8 cellular contexts compared by ENCODE assay signal in the genomic region with DNA sequence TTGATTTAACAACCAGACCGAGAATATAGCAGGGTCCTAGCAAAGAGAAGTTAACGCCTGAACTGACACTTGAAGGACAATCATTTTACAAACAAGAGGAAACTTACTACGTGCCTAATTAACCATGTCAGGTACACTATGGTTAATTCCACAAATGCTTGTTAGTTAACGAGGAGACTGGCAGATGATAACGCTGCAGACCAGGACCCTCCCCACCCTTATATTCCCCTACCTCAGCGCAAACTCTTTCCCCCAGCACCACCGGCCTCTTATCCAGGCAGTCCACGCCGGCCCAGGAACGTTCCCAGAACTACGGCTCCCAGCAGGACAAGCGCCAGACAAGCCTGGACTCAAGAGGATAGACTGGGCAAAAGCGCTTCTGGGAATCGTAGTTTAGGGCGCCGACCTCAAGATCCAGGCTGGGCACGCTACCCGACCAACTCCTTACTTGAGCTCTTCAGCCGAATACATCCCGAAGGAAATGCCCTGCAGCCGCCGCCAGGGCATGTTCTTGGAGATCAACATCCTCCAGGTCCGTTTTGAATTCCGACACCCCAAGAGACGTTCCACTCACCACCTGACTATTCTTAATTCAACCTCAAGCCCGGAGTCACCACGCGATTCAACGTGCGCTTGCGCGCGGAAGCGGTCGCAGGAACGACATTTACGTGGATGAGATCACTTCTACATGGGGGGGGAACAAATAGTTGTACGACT. TPM values are rescaled to one million over a fixed set of nuclear protein-coding genes. Genes with fewer than 3 reads are reported as not detected.
DNase-seq lines count a peak whose midpoint lies in the region; ATAC-seq and TF ChIP-seq lines count a peak whose summit lies in the region.

A gene (minus strand): TSS at position 635 of the 717 bp plus-strand sequence. CDS start 110 bp downstream, at position 525.

- ATAC-seq in HG03439 (IDR thresholded peaks at IDR 0.05; ENCODE audit: unreplicated experiment) = peak; percentile 74
- ATAC-seq in activated CD4-positive, alpha-beta T cell treated with anti-CD3 and anti-CD28 coated beads for 36 hours = peak; percentile 75

- intact Hi-C loops in activated CD4-positive, alpha-beta T cell treated with anti-CD3 and anti-CD28 coated beads for 36 hours (cut with DNase I, micrococcal nuclease) = loop anchor here (1.0 to 10.0 kb wide), 10 partner anchors 67 to 777 kb away; a partner anchor contains a TSS

- peaks cover 55% of the 10 kb centered on the region for H3K36me3 Mint-ChIP-seq in activated CD4-positive, alpha-beta T cell treated with anti-CD3 and anti-CD28 coated beads for 36 hours (ENCODE audit: low read depth)

- POLR2A ChIA-PET in activated CD4-positive, alpha-beta T cell treated with anti-CD3 and anti-CD28 coated beads for 36 hours (lab: Charles Lee) = interaction anchor here (0.6 to 1.4 kb wide), 9 partner anchors 12 to 751 kb away, joined by 3 to 12 read pairs (median 3); a partner anchor contains a TSS

- DNase-seq in AG09319 (ENCODE audit: extremely low read depth, low read depth) (peak; percentile 85), GM19238 (ENCODE audit: insufficient read length, low spot score) (peak; percentile 28), NCI-H510A (lab: John Stamatoyannopoulos, UW) (peak; percentile 85), choroid plexus epithelial cell (ENCODE audit: low read depth) (peak; percentile 98), kidney tubule cell (ENCODE audit: low spot score) (peak; percentile 94)
- DNase-seq in activated CD4-positive, alpha-beta T cell treated with anti-CD3 and anti-CD28 coated beads for 36 hours = peak; percentile 90
- DNase-seq in stimulated activated CD4-positive, alpha-beta T cell treated with anti-CD3 and anti-CD28 coated beads, Interleukin-1b, Interleukin-23, amount 100 ng/mL, for 1 hour (ENCODE audit: low read depth in 2 of 2) = peak; percentile 37 to 55

- peak within 1 kb of the TSS; percentile 99 for H3K27ac Mint-ChIP-seq in activated CD4-positive, alpha-beta T cell treated with anti-CD3 and anti-CD28 coated beads for 36 hours

- 0 out of 2 replicates have a peak, but pooled peaks have one; percentile 0 for TF ChIP-seq CTCF in AG09319 (IDR thresholded peaks at IDR 0.05; ENCODE audit: low read depth, low read length)
- no peak for TF ChIP-seq CTCF in choroid plexus epithelial cell (conservative IDR thresholded peaks at IDR 0.05; ENCODE audit: low read depth, low read length)

- peaks cover 2% of the 10 kb centered on the region for H3K9me3 Mint-ChIP-seq in activated CD4-positive, alpha-beta T cell treated with anti-CD3 and anti-CD28 coated beads for 36 hours (ENCODE audit: low read depth)

- CTCF ChIA-PET in activated CD4-positive, alpha-beta T cell treated with anti-CD3 and anti-CD28 coated beads for 36 hours (lab: Charles Lee) = interaction anchor here (0.9 to 1.7 kb wide), 7 partner anchors 10 to 278 kb away, joined by 3 to 5 read pairs (median 4); a partner anchor contains a TSS

- H3K4me3 Mint-ChIP-seq in activated CD4-positive, alpha-beta T cell treated with anti-CD3 and anti-CD28 coated beads for 36 hours = peak within 1 kb of the TSS; percentile 88

- peaks cover 54% of the 10 kb centered on the region for H3K4me1 Mint-ChIP-seq in activated CD4-positive, alpha-beta T cell treated with anti-CD3 and anti-CD28 coated beads for 36 hours

- H3K4me3 ChIP-seq in choroid plexus epithelial cell (ENCODE audit: low read depth, low read length) = peak within 1 kb of the TSS; percentile 94

- H3K27me3 Mint-ChIP-seq in activated CD4-positive, alpha-beta T cell treated with anti-CD3 and anti-CD28 coated beads for 36 hours = no peaks in the 10 kb centered on the region

RNA-seq across cellular contexts. Expression of the gene that starts here (rescaled TPM):
- total RNA-seq in activated CD4-positive, alpha-beta T cell treated with anti-CD3 and anti-CD28 coated beads for 36 hours = 10 to 100 TPM; 38.1 to 45.5 TPM

Comparison
In these comparisons a context has a peak if more than half of its experiments do, and no peak if none do; other contexts are left out.
1. Peak in every context shown above with its lines: DNase-seq, ATAC-seq and H3K4me3 ChIP-seq.
2. DNase-seq: peak in every context shown above with its lines; median percentile 98 in choroid plexus epithelial cell; 94 in kidney tubule cell; 90 in activated CD4-positive, alpha-beta T cell treated with anti-CD3 and anti-CD28 coated beads for 36 hours; 85 in AG09319; 85 in NCI-H510A; 46 in stimulated activated CD4-positive, alpha-beta T cell treated with anti-CD3 and anti-CD28 coated beads, Interleukin-1b, Interleukin-23, amount 100 ng/mL, for 1 hour; 28 in GM19238.